ENCODE assay signal across 9 cellular contexts in the genomic region with DNA sequence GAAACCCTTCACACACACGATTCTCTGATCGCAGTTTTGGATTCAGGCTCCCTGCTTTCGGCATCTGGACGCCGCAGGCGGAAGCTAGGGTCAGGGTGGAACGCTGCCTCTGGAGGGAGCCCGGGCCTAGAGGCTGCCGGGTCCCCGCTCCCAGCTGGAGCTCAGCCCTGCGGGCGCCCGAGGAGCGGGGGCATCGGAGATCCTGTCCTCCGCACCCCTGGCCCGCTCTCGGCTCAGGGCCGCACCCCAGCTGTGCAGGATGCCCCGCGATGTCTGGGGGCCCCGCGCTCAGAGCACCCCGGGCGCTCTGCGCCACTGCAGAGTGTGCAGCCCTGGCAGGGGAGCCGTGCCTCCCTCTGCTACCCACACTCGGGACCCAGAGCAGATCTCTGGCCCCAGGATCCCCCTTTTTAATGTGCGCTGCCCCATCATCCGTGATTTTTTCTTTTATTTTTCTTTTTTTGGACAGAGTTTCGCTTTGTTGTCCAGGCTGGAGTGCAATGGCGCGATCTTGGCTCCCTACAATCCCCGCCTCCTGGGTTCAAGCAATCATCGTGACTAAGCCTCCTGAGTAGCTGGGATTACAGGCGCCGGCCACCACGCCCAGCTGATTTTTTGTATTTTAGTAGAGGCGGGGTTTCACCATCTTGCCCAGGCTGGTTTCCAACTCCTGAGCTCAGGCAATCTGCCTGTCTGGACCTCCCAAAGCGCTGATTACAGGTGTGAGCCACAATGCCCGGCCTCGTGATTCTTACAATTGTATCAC. TPM values are rescaled to one million over a fixed set of nuclear protein-coding genes. Genes with fewer than 3 reads are reported as not detected.
DNase-seq lines count a peak whose midpoint lies in the region; ATAC-seq and TF ChIP-seq lines count a peak whose summit lies in the region.
"Had no signal": no experiment of that assay in that cellular context is flagged by ENCODE, and none has a peak within 500 bp of the region (broad histone marks: within the 10 kb centered on the region; RNA-seq: fewer than 3 reads in every experiment).

No MANE protein-coding gene starts in this region.

- WGBS in sigmoid colon, 2 donors = 31 to 40% methylated on average over 42 of the region's 42 CpGs

- TF ChIP-seq CTCF in sigmoid colon (IDR thresholded peaks at IDR 0.05) (no peak), GM20000 (IDR thresholded peaks at IDR 0.05; ENCODE audit: extremely low read depth, missing control alignments) (no peak)

- H3K36me3 ChIP-seq in sigmoid colon = no peaks in the 10 kb centered on the region

- peaks cover 0 to 5% (median 0%) of the 10 kb centered on the region in 4 donors for H3K4me1 ChIP-seq in sigmoid colon

- TF ChIP-seq POLR2A in sigmoid colon (IDR thresholded peaks at IDR 0.05) = no peak

- ATAC-seq in GM19351 (IDR thresholded peaks at IDR 0.05; ENCODE audit: unreplicated experiment) = no peak
- ATAC-seq in GM19467 (IDR thresholded peaks at IDR 0.05; ENCODE audit: unreplicated experiment) = no peak

- H3K27ac ChIP-seq in sigmoid colon = no peak overlapping the region

- no peak for TF ChIP-seq EP300 in sigmoid colon (IDR thresholded peaks at IDR 0.05)

- DNase-seq in EL (peak; percentile 24), NCI-H69 (lab: John Stamatoyannopoulos, UW) (peak; percentile 89), fibroblast of peridontal ligament (ENCODE audit: extremely low read depth) (peak; percentile 10), sigmoid colon (no peak), GM20000 (ENCODE audit: low spot score) (no peak)
- no peak for DNase-seq in activated CD8-positive, alpha-beta memory T cell treated with anti-CD3 and anti-CD28 coated beads for 24 hours

- intact Hi-C loops in sigmoid colon (cut with DNase I) = no loop called here

- H3K4me3 ChIP-seq in sigmoid colon = peak overlapping the region in 3 of 4 donors; percentile 14 to 23 (median 16)

- peaks cover 7 to 42% (median 13%) of the 10 kb centered on the region in 3 donors for H3K27me3 ChIP-seq in sigmoid colon

- no peaks in the 10 kb centered on the region for H3K9me3 ChIP-seq in sigmoid colon

RNA-seq across cellular contexts. Expression of gene TUBA3E, which starts 54.8 kb away (rescaled TPM):
- total RNA-seq in sigmoid colon = not detected
- under 1 TPM in 1 of 3 donors, not detected in 2; 0.09 TPM for polyA plus RNA-seq in sigmoid colon
- total RNA-seq: natural killer cell treated with Interleukin-12 subunit alpha and Interleukin-12 subunit beta and Interleukin-15 and Interleukin-18, amount 100 ng/mL, for 72 hours had no signal

Comparison
In these comparisons a context has a peak if more than half of its experiments do, and no peak if none do; other contexts are left out.
1. DNase-seq: peak in EL (single experiment), NCI-H69 (single experiment) and fibroblast of peridontal ligament (single experiment); none in sigmoid colon (single experiment), activated CD8-positive, alpha-beta memory T cell treated with anti-CD3 and anti-CD28 coated beads for 24 hours (single experiment) and GM20000 (single experiment).